Comparison of ENCODE assay signal across 26 cellular contexts in genomic region chr5:174925586-174925985, GRCh38.
"Had no signal": no experiment of that assay in that cellular context is flagged by ENCODE, and none has a peak within 500 bp of the region (broad histone marks: within the 10 kb centered on the region; RNA-seq: fewer than 3 reads in every experiment).

No MANE protein-coding gene starts in this region.

- H3K36me3 ChIP-seq: neutrophil, pancreas, right lobe of liver, sigmoid colon, spleen, suprapubic skin, tibial artery, transverse colon, upper lobe of right lung, uterus had no signal

- ATAC-seq: naive thymus-derived CD4-positive, alpha-beta T cell; natural killer cell; pancreas; psoas muscle; right cardiac atrium; right lobe of liver; stimulated activated memory B cell treated with anti-CD40 and anti-IgM and Interleukin-4, amounts not matched to agents 10 μg/mL and 1 μg/mL and 100 μg/mL, for 72 hours; stimulated activated naive CD8-positive, alpha-beta T cell treated with anti-CD3 and anti-CD28 coated beads, Interleukin-15, amount 100 ng/mL, for 72 hours; stimulated activated naive CD8-positive, alpha-beta T cell treated with anti-CD3 and anti-CD28 coated beads, Interleukin-15, Interleukin-2, amounts not matched to agents 100 U/mL and 50 U/mL, for 24 hours; upper lobe of right lung had no signal

- H3K27ac ChIP-seq: neutrophil, pancreas, psoas muscle, right lobe of liver, sigmoid colon, spleen, suprapubic skin, testis, tibial artery, transverse colon, upper lobe of right lung, uterus had no signal

- DNase-seq: naive thymus-derived CD4-positive, alpha-beta T cell; natural killer cell; pancreas; posterior cingulate gyrus; psoas muscle; right cardiac atrium; right lobe of liver; sigmoid colon; spleen; stimulated activated CD4-positive, alpha-beta T cell treated with anti-CD3 and anti-CD28 coated beads, Interleukin-12 subunit alpha, Interleukin-12 subunit beta, amount 100 ng/mL, for 4 hours; stimulated activated CD4-positive, alpha-beta T cell treated with anti-CD3 and anti-CD28 coated beads, Interleukin-1b, Interleukin-23, amount 100 ng/mL, for 48 hours; stimulated activated CD4-positive, alpha-beta T cell treated with anti-CD3 and anti-CD28 coated beads, Interleukin-4, amount 100 ng/mL, for 1 hour; stimulated activated CD4-positive, alpha-beta T cell treated with anti-CD3 and anti-CD28 coated beads, Interleukin-4, amount 100 ng/mL, for 4 hours; stimulated activated CD8-positive, alpha-beta memory T cell treated with anti-CD3 and anti-CD28 coated beads, Interleukin-4, amount 100 ng/mL, for 48 hours; stimulated activated naive CD4-positive, alpha-beta T cell; stimulated activated naive CD8-positive, alpha-beta T cell treated with anti-CD3 and anti-CD28 coated beads, Interleukin-15, amount 100 ng/mL, for 72 hours; stimulated activated naive CD8-positive, alpha-beta T cell treated with anti-CD3 and anti-CD28 coated beads, Interleukin-15, Interleukin-2, amounts not matched to agents 100 U/mL and 50 U/mL, for 24 hours; testis; tibial artery; transverse colon; upper lobe of right lung; uterus had no signal

- H3K4me3 ChIP-seq: pancreas, psoas muscle, right lobe of liver, sigmoid colon, smooth muscle cell, spleen, suprapubic skin, testis, tibial artery, transverse colon, upper lobe of right lung, uterus had no signal

- H3K9me3 ChIP-seq: neutrophil, pancreas, psoas muscle, right lobe of liver, sigmoid colon, spleen, suprapubic skin, testis, tibial artery, transverse colon, upper lobe of right lung, uterus had no signal
